8 cellular contexts compared by ENCODE assay signal in genomic region chr9:83817011-83817355, GRCh38. TPM values are rescaled to one million over a fixed set of nuclear protein-coding genes. Genes with fewer than 3 reads are reported as not detected.
DNase-seq lines count a peak whose midpoint lies in the region.
"Not testable (repeated sequence)": the region's sequence is repeated elsewhere in the genome, so short reads cannot be mapped to it uniquely, and the experiment has no call there.

No MANE protein-coding gene starts in this region.

- peak overlapping the region; percentile 84 for H3K4me3 ChIP-seq in BLaER1
- H3K4me3 ChIP-seq in GM23248 = peak overlapping the region; percentile 72
- H3K4me3 ChIP-seq in iPS DF 6.9 (ENCODE audit: low read length) = peak overlapping the region; percentile 91; the same call in 1 of the 2 replicates
- peak overlapping the region; percentile 70 for H3K4me3 ChIP-seq in neuron (ENCODE audit: low read length)

- peak overlapping the region; percentile 56 for H3K27ac ChIP-seq in BLaER1
- H3K27ac ChIP-seq in GM23248; iPS DF 6.9 (ENCODE audit: low read length): not testable (repeated sequence)
- H3K27ac ChIP-seq in caudate nucleus (ENCODE audit: low read depth, low read length) = peak overlapping the region; percentile 58

- in situ Hi-C loops in GM23248 (cut with MboI) = not testable (repeated sequence)

- H3K27me3 ChIP-seq in BLaER1; GM23248 (replicated peaks; ENCODE audit: insufficient read depth); iPS DF 6.9 (ENCODE audit: control insufficient read depth, insufficient read depth, low read length); neuron (ENCODE audit: insufficient read depth, low read length): not testable (repeated sequence)

- H3K9ac ChIP-seq in BLaER1 (peak overlapping the region; percentile 81), GM23248 (peak overlapping the region; percentile 39; the same call in 1 of the 2 replicates)

- H2AFZ ChIP-seq in GM23248 (peak overlapping the region; percentile 72), neuron (ENCODE audit: low read depth, low read length) (peak overlapping the region; percentile 85)

- H3K4me2 ChIP-seq in BLaER1 (peak overlapping the region; percentile 80), GM23248 (ENCODE audit: unreplicated experiment) (peak overlapping the region; percentile 50)

- 3 to 7% methylated on average over 14 to 31 of the region's 38 CpGs for WGBS in GM23248 (ENCODE audit: low coverage in 1 of 2, low lambda C conversion rate in 2 of 2, missing lambda C conversion rate in 2 of 2), 2 experiments
- WGBS in iPS DF 6.9 (ENCODE audit: insufficient coverage, insufficient read length) = no CpG with 5 or more reads among the region's 38 CpGs

- H3K9me2 ChIP-seq in GM23248 (ENCODE audit: insufficient read depth) = not testable (repeated sequence)

- H3K9me3 ChIP-seq in BLaER1; GM23248 (ENCODE audit: low read depth); iPS DF 6.9 (ENCODE audit: control insufficient read depth, insufficient read depth, low read length); neuron (ENCODE audit: low read length): not testable (repeated sequence)

- not testable (repeated sequence) for H4K20me1 ChIP-seq in BLaER1; GM23248 (ENCODE audit: insufficient read depth)

- peaks cover 12% of the 10 kb centered on the region for H3K4me1 ChIP-seq in BLaER1
- not testable (repeated sequence) for H3K4me1 ChIP-seq in GM23248 (ENCODE audit: insufficient read depth); iPS DF 6.9 (ENCODE audit: control insufficient read depth, insufficient read depth, low read length); neuron (ENCODE audit: insufficient read depth, low read length)

- DNase-seq in GM23248 (peak; percentile 31), NCI-H2081 (lab: John Stamatoyannopoulos, UW) (peak; percentile 15 to 35), caudate nucleus (lab: John Stamatoyannopoulos, UW) (peak in 11 of 61 donors; percentile 2 to 76 (median 29))
- DNase-seq in activated CD4-positive, alpha-beta T cell treated with anti-CD3 and anti-CD28 coated beads, Interleukin-2, amount 50 U/mL, for 4 hours = peak; percentile 8 to 11
- DNase-seq in iPS DF 6.9 (ENCODE audit: low read depth, low spot score) = not testable (repeated sequence)
- peak; percentile 4 to 15 for DNase-seq in stimulated activated CD8-positive, alpha-beta memory T cell treated with anti-CD3 and anti-CD28 coated beads, Interleukin-15, amount 100 ng/mL, for 48 hours (ENCODE audit: low read depth in 2 of 2)

- H3F3A ChIP-seq in GM23248 (ENCODE audit: insufficient read depth) = not testable (repeated sequence)

- H3K36me3 ChIP-seq in BLaER1; GM23248 (ENCODE audit: low read depth); iPS DF 6.9 (ENCODE audit: control insufficient read depth, insufficient read depth, low read length); neuron (ENCODE audit: insufficient read depth, low read length): not testable (repeated sequence)

- not testable (repeated sequence) for H3K79me2 ChIP-seq in GM23248 (ENCODE audit: insufficient read depth)

RNA-seq across cellular contexts. Expression of gene GKAP1, which starts 0.6 kb away (rescaled TPM):
- not detected in 2 replicates for total RNA-seq in GM23248 (2014; rRNA removed; shearing (Covaris generic))
- 0.13 and 0.18 TPM in 2 replicates for polyA plus RNA-seq in GM23248 (2016; fragmentation: Nextera tagmentation; extraction: Ambion mirVana)
